ENCODE assay signal across 17 cellular contexts in genomic region chr22:45531944-45532631, GRCh38. TPM values are rescaled to one million over a fixed set of nuclear protein-coding genes. Genes with fewer than 3 reads are reported as not detected.
DNase-seq lines count a peak whose midpoint lies in the region; ATAC-seq, FAIRE-seq and TF ChIP-seq lines count a peak whose summit lies in the region.
"Had no signal": no experiment of that assay in that cellular context is flagged by ENCODE, and none has a peak within 500 bp of the region (broad histone marks: within the 10 kb centered on the region; RNA-seq: fewer than 3 reads in every experiment).

No MANE protein-coding gene starts in this region.

- H3K4ac ChIP-seq in H9 (ENCODE audit: low read depth, low read length): no peak overlapping the region

- H4K91ac ChIP-seq in H9 (ENCODE audit: insufficient read length, low read depth, low read length): no peak overlapping the region

- no peak overlapping the region for H3T11ph ChIP-seq in H9 (ENCODE audit: low read length)

- H3K9me3 Mint-ChIP-seq in H9: no peaks in the 10 kb centered on the region
- H3K9me3 Mint-ChIP-seq in activated naive CD8-positive, alpha-beta T cell treated with anti-CD3 and anti-CD28 coated beads, Interleukin-2, amount 50 U/mL, for 24 hours: no peaks in the 10 kb centered on the region
- H3K9me3 Mint-ChIP-seq: dendritic cell treated with granulocyte-macrophage colony-stimulating factor and Interleukin-4, amounts not matched to agents 40 ng/mL and 50 ng/mL, for 4 days; natural killer cell treated with Interleukin-12 subunit alpha and Interleukin-12 subunit beta and Interleukin-15 and Interleukin-18, amount 100 ng/mL, for 72 hours; stimulated activated effector memory CD8-positive, alpha-beta T cell treated with anti-CD3 and anti-CD28 coated beads, Interleukin-12 subunit alpha, Interleukin-12 subunit beta, amount 100 ng/mL, for 72 hours had no signal

- H3K36me3 ChIP-seq in esophagus (ENCODE audit: control insufficient read depth in 2 of 2, insufficient read depth in 2 of 2, low read length in 1 of 2): peaks cover 0 to 2% of the 10 kb centered on the region in 2 donors

- ATAC-seq in activated naive CD8-positive, alpha-beta T cell treated with anti-CD3 and anti-CD28 coated beads, Interleukin-2, amount 50 U/mL, for 24 hours: no peak
- no peak for ATAC-seq in GM18861 (IDR thresholded peaks at IDR 0.05; ENCODE audit: unreplicated experiment)
- ATAC-seq: activated CD8-positive, alpha-beta T cell treated with anti-CD3 and anti-CD28 coated beads, Interleukin-2, amount 10 ng/mL, durations not matched to agents 7 days and 5 days; PC-3; stimulated activated effector memory CD8-positive, alpha-beta T cell treated with anti-CD3 and anti-CD28 coated beads, Interleukin-12 subunit alpha, Interleukin-12 subunit beta, amount 100 ng/mL, for 72 hours had no signal

- no peak overlapping the region for H4K8ac ChIP-seq in H9 (replicated peaks; ENCODE audit: insufficient read length, low read depth, low read length)

- no peak for TF ChIP-seq CTCF in H9 (conservative IDR thresholded peaks at IDR 0.05)

- no peak overlapping the region for H2BK12ac ChIP-seq in H9 (ENCODE audit: insufficient read length, low read depth, low read length)

- H3K4me3 ChIP-seq in esophagus (ENCODE audit: low read depth in 1 of 2, low read length in 2 of 2): no peak overlapping the region
- H3K4me3 ChIP-seq: BLaER1 treated with 17β-estradiol and CSF1 and Interleukin-3, amounts not matched to agents 10 nM and 100 nM; left ventricle myocardium inferior had no signal

- H3K79me2 ChIP-seq in H9 (ENCODE audit: insufficient read depth, low read length): no peaks in the 10 kb centered on the region

- no peak overlapping the region for H3K4me2 ChIP-seq in H9 (ENCODE audit: insufficient read depth, insufficient read length, low read length)
- H3K4me2 ChIP-seq: BLaER1 treated with 17β-estradiol and CSF1 and Interleukin-3, amounts not matched to agents 10 nM and 100 nM had no signal

- no peaks in the 10 kb centered on the region for H3K79me1 ChIP-seq in H9 (ENCODE audit: insufficient read depth, low read depth, low read length, poor library complexity, severe bottlenecking)

- H3K4me1 Mint-ChIP-seq in H9: peaks cover 3% of the 10 kb centered on the region in 2 experiments; a peak in 3 of 4 replicates
- no peaks in the 10 kb centered on the region for H3K4me1 Mint-ChIP-seq in activated naive CD8-positive, alpha-beta T cell treated with anti-CD3 and anti-CD28 coated beads, Interleukin-2, amount 50 U/mL, for 24 hours

- no peak overlapping the region for H2BK15ac ChIP-seq in H9 (ENCODE audit: low read depth, low read length)

- H2BK20ac ChIP-seq in H9 (ENCODE audit: low read depth, low read length, poor library complexity, severe bottlenecking): no peak overlapping the region

- H3K18ac ChIP-seq in H9 (ENCODE audit: insufficient read length, low read depth, low read length): no peak overlapping the region

- no peak overlapping the region for H2BK5ac ChIP-seq in H9 (ENCODE audit: insufficient read length, low read length)

- WGBS in H9 (ENCODE audit: extremely low coverage, insufficient read length, low lambda C conversion rate): no CpG with 5 or more reads among the region's 5 CpGs
- WGBS in esophagus, 2 donors: 47 to 64% methylated on average over 5 of the region's 5 CpGs

- DNase-seq in H9: no peak
- DNase-seq in NOMO-1 treated with dmso at 0.1 percent for 144 hours (lab: John Stamatoyannopoulos, UW; ENCODE audit: unreplicated experiment): peak; percentile 7
- DNase-seq in retina: peak; percentile 71
- no peak for DNase-seq in activated naive CD8-positive, alpha-beta T cell treated with anti-CD3 and anti-CD28 coated beads, Interleukin-2, amount 50 U/mL, for 24 hours
- no peak for DNase-seq in GM12891 (ENCODE audit: insufficient read length, low spot score)
- DNase-seq: activated CD8-positive, alpha-beta T cell treated with anti-CD3 and anti-CD28 coated beads, Interleukin-2, amount 10 ng/mL, durations not matched to agents 7 days and 5 days; DMS53; GOT3; left ventricle myocardium inferior; PC-3 had no signal

- no peak overlapping the region for H3K4me3 Mint-ChIP-seq in H9
- no peak overlapping the region for H3K4me3 Mint-ChIP-seq in activated naive CD8-positive, alpha-beta T cell treated with anti-CD3 and anti-CD28 coated beads, Interleukin-2, amount 50 U/mL, for 24 hours
- H3K4me3 Mint-ChIP-seq: activated CD8-positive, alpha-beta T cell treated with anti-CD3 and anti-CD28 coated beads, Interleukin-2, amount 10 ng/mL, durations not matched to agents 7 days and 5 days; dendritic cell treated with granulocyte-macrophage colony-stimulating factor and Interleukin-4, amounts not matched to agents 40 ng/mL and 50 ng/mL, for 4 days; natural killer cell treated with Interleukin-12 subunit alpha and Interleukin-12 subunit beta and Interleukin-15 and Interleukin-18, amount 100 ng/mL, for 72 hours; stimulated activated effector memory CD8-positive, alpha-beta T cell treated with anti-CD3 and anti-CD28 coated beads, Interleukin-12 subunit alpha, Interleukin-12 subunit beta, amount 100 ng/mL, for 72 hours had no signal

- H3K27me3 Mint-ChIP-seq in H9 (ENCODE audit: low read depth): no peaks in the 10 kb centered on the region
- no peaks in the 10 kb centered on the region for H3K27me3 Mint-ChIP-seq in activated naive CD8-positive, alpha-beta T cell treated with anti-CD3 and anti-CD28 coated beads, Interleukin-2, amount 50 U/mL, for 24 hours

- no peak overlapping the region for H2AFZ ChIP-seq in H9 (ENCODE audit: low read length)

- no peak overlapping the region for H3K9ac ChIP-seq in H9 (ENCODE audit: extremely low read depth, insufficient read length, low read length)
- H3K9ac ChIP-seq: BLaER1 treated with 17β-estradiol and CSF1 and Interleukin-3, amounts not matched to agents 10 nM and 100 nM had no signal

- H3K23ac ChIP-seq in H9 (ENCODE audit: insufficient read length, low read depth, low read length): no peak overlapping the region

- H3K23me2 ChIP-seq in H9 (ENCODE audit: insufficient read length, low read depth, low read length, poor library complexity, severe bottlenecking): no peaks in the 10 kb centered on the region

- no peak overlapping the region for H3K56ac ChIP-seq in H9 (ENCODE audit: insufficient read length, low read depth, low read length)

- no peak overlapping the region for H2AK5ac ChIP-seq in H9 (ENCODE audit: insufficient read length, low read length)

- no peak overlapping the region for H4K5ac ChIP-seq in H9 (ENCODE audit: insufficient read length, low read depth, low read length)

- H3K14ac ChIP-seq in H9 (ENCODE audit: insufficient read depth, low read length): no peak overlapping the region

- H3K4me1 ChIP-seq in H9 (ENCODE audit: insufficient read depth, low read length) (no peaks in the 10 kb centered on the region), esophagus (ENCODE audit: control insufficient read depth in 2 of 2, insufficient read depth in 2 of 2, low read length in 1 of 2) (peaks cover 14 to 29% of the 10 kb centered on the region in 2 donors)

- H4K20me1 ChIP-seq in H9 (ENCODE audit: control insufficient read depth, insufficient read depth, insufficient read length): no peaks in the 10 kb centered on the region

- H3K27me3 ChIP-seq in H9 (ENCODE audit: insufficient read depth, low read length): no peaks in the 10 kb centered on the region
- no peaks in the 10 kb centered on the region for H3K27me3 ChIP-seq in esophagus (ENCODE audit: control insufficient read depth in 1 of 2, insufficient read depth in 2 of 2, low read length in 2 of 2)

- FAIRE-seq in GM12891 (lab: Jason Lieb, UNC): no peak
- FAIRE-seq: astrocyte had no signal

- no peaks in the 10 kb centered on the region for H3K9me3 ChIP-seq in H9 (ENCODE audit: control insufficient read depth, low read depth, low read length)
- H3K9me3 ChIP-seq in esophagus (ENCODE audit: control insufficient read depth in 2 of 2, insufficient read depth in 1 of 2, low read depth in 1 of 2, low read length in 1 of 2): no peaks in the 10 kb centered on the region
- H3K9me3 ChIP-seq: BLaER1 treated with 17β-estradiol and CSF1 and Interleukin-3, amounts not matched to agents 10 nM and 100 nM; left ventricle myocardium inferior had no signal

- no peak overlapping the region for H3K27ac ChIP-seq in H9 (ENCODE audit: insufficient read length, low read depth, low read length)
- peak overlapping the region; percentile 67 to 70 for H3K27ac ChIP-seq in esophagus (ENCODE audit: low read depth in 2 of 2, low read length in 1 of 2)
- H3K27ac ChIP-seq: BLaER1 treated with 17β-estradiol and CSF1 and Interleukin-3, amounts not matched to agents 10 nM and 100 nM; left ventricle myocardium inferior had no signal

- no peak overlapping the region for H2BK120ac ChIP-seq in H9 (ENCODE audit: low read depth, low read length, poor library complexity, severe bottlenecking)

- TF ChIP-seq POLR2A in GM12891 (IDR thresholded peaks at IDR 0.05; ENCODE audit: low read depth, low read length): no peak

- peaks cover 22 to 80% (median 70%) of the 10 kb centered on the region in 3 experiments; a peak in 6 of 7 replicates for H3K36me3 Mint-ChIP-seq in H9 (ENCODE audit: insufficient read depth in 1 of 3, low read depth in 3 of 3)
- H3K36me3 Mint-ChIP-seq in activated naive CD8-positive, alpha-beta T cell treated with anti-CD3 and anti-CD28 coated beads, Interleukin-2, amount 50 U/mL, for 24 hours (ENCODE audit: low read depth): no peaks in the 10 kb centered on the region
- H3K36me3 Mint-ChIP-seq: natural killer cell treated with Interleukin-12 subunit alpha and Interleukin-12 subunit beta and Interleukin-15 and Interleukin-18, amount 100 ng/mL, for 72 hours; stimulated activated effector memory CD8-positive, alpha-beta T cell treated with anti-CD3 and anti-CD28 coated beads, Interleukin-12 subunit alpha, Interleukin-12 subunit beta, amount 100 ng/mL, for 72 hours had no signal

- peak overlapping the region in 2 of 3 experiments; percentile 56 to 85; a peak in 2 of 7 replicates for H3K27ac Mint-ChIP-seq in H9
- H3K27ac Mint-ChIP-seq in activated naive CD8-positive, alpha-beta T cell treated with anti-CD3 and anti-CD28 coated beads, Interleukin-2, amount 50 U/mL, for 24 hours: no peak overlapping the region
- H3K27ac Mint-ChIP-seq: activated CD8-positive, alpha-beta T cell treated with anti-CD3 and anti-CD28 coated beads, Interleukin-2, amount 10 ng/mL, durations not matched to agents 7 days and 5 days; dendritic cell treated with granulocyte-macrophage colony-stimulating factor and Interleukin-4, amounts not matched to agents 40 ng/mL and 50 ng/mL, for 4 days; natural killer cell treated with Interleukin-12 subunit alpha and Interleukin-12 subunit beta and Interleukin-15 and Interleukin-18, amount 100 ng/mL, for 72 hours; stimulated activated effector memory CD8-positive, alpha-beta T cell treated with anti-CD3 and anti-CD28 coated beads, Interleukin-12 subunit alpha, Interleukin-12 subunit beta, amount 100 ng/mL, for 72 hours had no signal

TF ChIP-seq in GM12891, 5 proteins besides CTCF, POLR2A, EP300 and RAD21 (continues in another document):
- TF ChIP-seq TAF1 (IDR thresholded peaks at IDR 0.05; ENCODE audit: low read depth, low read length) (no peak), POLR2AphosphoS5 (IDR thresholded peaks at IDR 0.05; ENCODE audit: low read depth, low read length) (no peak), POU2F2 (IDR thresholded peaks at IDR 0.05; ENCODE audit: low read depth, low read length) (no peak), SPI1 (IDR thresholded peaks at IDR 0.05; ENCODE audit: low read depth, low read length) (no peak)

RNA-seq across cellular contexts. Expression of gene FBLN1, which starts 29.4 kb away (rescaled TPM):
- 137 and 140 TPM in 2 replicates for total RNA-seq in H9 (2021)
- polyA plus RNA-seq in esophagus: 10 to 100 TPM; 18.8 to 50.3 TPM
- polyA plus RNA-seq in GM12891 (2012; ENCODE audit: low read depth, missing spikeins): 0.03 TPM
- total RNA-seq: activated CD8-positive, alpha-beta T cell treated with anti-CD3 and anti-CD28 coated beads, Interleukin-2, amount 10 ng/mL, durations not matched to agents 7 days and 5 days; natural killer cell treated with Interleukin-12 subunit alpha and Interleukin-12 subunit beta and Interleukin-15 and Interleukin-18, amount 100 ng/mL, for 72 hours had no signal

Comparison
In these comparisons a context has a peak if more than half of its experiments do, and no peak if none do; other contexts are left out.
1. DNase-seq: peak in NOMO-1 treated with dmso at 0.1 percent for 144 hours (single experiment) and retina (single experiment); none in H9 (single experiment), activated naive CD8-positive, alpha-beta T cell treated with anti-CD3 and anti-CD28 coated beads, Interleukin-2, amount 50 U/mL, for 24 hours (single experiment) and GM12891 (single experiment).